ENCODE assay signal across 8 cellular contexts in genomic region chr1:210347112-210347511, GRCh38. TPM values are rescaled to one million over a fixed set of nuclear protein-coding genes. Genes with fewer than 3 reads are reported as not detected.
A peak's percentile ranks its signal among the peaks of the same experiment; 100 is the strongest.
DNase-seq lines count a peak whose midpoint lies in the region; ATAC-seq, FAIRE-seq and TF ChIP-seq lines count a peak whose summit lies in the region.

No MANE protein-coding gene starts in this region.

- FAIRE-seq in GM12892 (lab: Jason Lieb, UNC), result peak; percentile 76

- no peaks in the 10 kb centered on the region for H3K9me3 Mint-ChIP-seq in memory B cell

- H4K20me1 ChIP-seq in SK-N-SH (ENCODE audit: insufficient read depth), result no peaks in the 10 kb centered on the region

- peak overlapping the region; percentile 87 for H3K27ac Mint-ChIP-seq in memory B cell

- no peaks in the 10 kb centered on the region for H3K36me3 ChIP-seq in SK-N-SH (replicated peaks in 1 of 2; ENCODE audit: control insufficient read depth in 1 of 2, insufficient read depth in 2 of 2, low read length in 1 of 2)
- H3K36me3 ChIP-seq in spleen, result peaks cover 0 to 2% (median 0%) of the 10 kb centered on the region in 6 donors

- intact Hi-C loops in spleen (cut with DNase I; ENCODE audit: low total_unique reads), result no loop called here

- no peak for TF ChIP-seq RAD21 in SK-N-SH (IDR thresholded peaks at IDR 0.05; ENCODE audit: low read length)

- DNase-seq in GM12892 (ENCODE audit: insufficient read length) (no peak), SK-N-SH (no peak), memory B cell (ENCODE audit: low spot score in 2 of 2) (no peak), NCI-H226 (no peak), NCI-H1105 treated with DMSO at 0.1 percent for 48 hours (lab: John Stamatoyannopoulos, UW) (no peak), cerebellum (ENCODE audit: low spot score) (no peak), spleen (no peak)

- H3K36me3 Mint-ChIP-seq in memory B cell, result peaks cover 16% of the 10 kb centered on the region

- H3K4me3 Mint-ChIP-seq in memory B cell, result no peak overlapping the region

- H3K9ac ChIP-seq in SK-N-SH, result no peak overlapping the region

- TF ChIP-seq CTCF in SK-N-SH (IDR thresholded peaks at IDR 0.05), result no peak
- no peak for TF ChIP-seq CTCF in spleen (IDR thresholded peaks at IDR 0.05 in 8 of 11, conservative IDR thresholded peaks at IDR 0.05 in 3 of 11)

- H3K4me1 Mint-ChIP-seq in memory B cell, result peaks cover 6% of the 10 kb centered on the region

- H3K27me3 ChIP-seq in SK-N-SH (ENCODE audit: insufficient read depth) (no peaks in the 10 kb centered on the region), spleen (replicated peaks in 1 of 7) (no peaks in the 10 kb centered on the region)

- H3F3A ChIP-seq in SK-N-SH (replicated peaks; ENCODE audit: insufficient read depth), result no peaks in the 10 kb centered on the region

- no peaks in the 10 kb centered on the region for H3K79me2 ChIP-seq in SK-N-SH (ENCODE audit: insufficient read depth)

- ATAC-seq in GM21390 (IDR thresholded peaks at IDR 0.05; ENCODE audit: unreplicated experiment) (peak; percentile 34), memory B cell (ENCODE audit: low read depth) (no peak)

- H3K27ac ChIP-seq in SK-N-SH (ENCODE audit: low read depth in 2 of 2, low read length in 1 of 2), result no peak overlapping the region
- no peak overlapping the region for H3K27ac ChIP-seq in spleen

- H3K9me2 ChIP-seq in SK-N-SH, result no peaks in the 10 kb centered on the region

- POLR2A ChIA-PET in SK-N-SH (lab: Yijun Ruan, JAX), result no interaction called here

- no peaks in the 10 kb centered on the region for H3K27me3 Mint-ChIP-seq in memory B cell

- H3K9me3 ChIP-seq in SK-N-SH (no peaks in the 10 kb centered on the region), spleen (no peaks in the 10 kb centered on the region)

- 93% methylated on average over 1 of the region's 1 CpG for WGBS in SK-N-SH (ENCODE audit: low lambda C conversion rate)
- WGBS in spleen, 5 donors, result 77 to 89% (median 84%) methylated on average over 1 of the region's 1 CpG

- no peak for TF ChIP-seq EP300 in SK-N-SH (IDR thresholded peaks at IDR 0.05; ENCODE audit: borderline replicate concordance in 1 of 2, low read depth in 1 of 2, low read length in 1 of 2)

- no peak overlapping the region for H2AFZ ChIP-seq in SK-N-SH (ENCODE audit: low read depth)

- H3K4me3 ChIP-seq in SK-N-SH (ENCODE audit: low read depth in 2 of 2, low read length in 1 of 2), result no peak overlapping the region
- no peak overlapping the region for H3K4me3 ChIP-seq in spleen

- no peak overlapping the region for H3K4me2 ChIP-seq in SK-N-SH

- TF ChIP-seq POLR2A in GM12892 (IDR thresholded peaks at IDR 0.05; ENCODE audit: low read depth, low read length), result no peak
- no peak for TF ChIP-seq POLR2A in spleen (IDR thresholded peaks at IDR 0.05)

- CTCF ChIA-PET in SK-N-SH (lab: Yijun Ruan, JAX), result no interaction called here

- H3K4me1 ChIP-seq in SK-N-SH (ENCODE audit: control insufficient read depth in 1 of 2, insufficient read depth in 2 of 2, low read depth in 1 of 2, low read length in 1 of 2) (peaks cover 10 to 14% of the 10 kb centered on the region in 2 experiments; a peak in 2 of 4 replicates), spleen (peaks cover 5 to 26% (median 18%) of the 10 kb centered on the region in 6 donors)

TF ChIP-seq in SK-N-SH, 30 proteins besides CTCF, POLR2A, EP300 and RAD21:
- TF ChIP-seq TCF12 (IDR thresholded peaks at IDR 0.05), result 0 out of 2 replicates have a peak, but pooled peaks have one; percentile 9
- no peak for TF ChIP-seq MAX (IDR thresholded peaks at IDR 0.05; ENCODE audit: low read depth)
- TF ChIP-seq MEF2A (IDR thresholded peaks at IDR 0.05; ENCODE audit: borderline replicate concordance, low read depth), result peak; percentile 90; the same call in 1 of the 2 replicates

RNA-seq across cellular contexts. Expression of gene HHAT, which starts 18.4 kb away (rescaled TPM):
- 1.7 TPM for polyA plus RNA-seq in GM12892 (2012; ENCODE audit: missing spikeins)
- polyA plus RNA-seq in SK-N-SH (2012; rRNA removed), result 8.1 and 10.8 TPM in 2 replicates
- polyA plus RNA-seq in SK-N-SH (2012; cell fraction: cytosol; rRNA removed), result 7.6 and 9.5 TPM in 2 replicates
- polyA plus RNA-seq in SK-N-SH (2012; cell fraction: nucleus; rRNA removed), result 10.3 and 15.1 TPM in 2 replicates
- total RNA-seq in cerebellum, result 7.6 TPM
- total RNA-seq in spleen, result 1 to 10 TPM; 3.2 to 8.8 (median 5.4) TPM
- polyA plus RNA-seq in spleen, result 1 to 10 TPM; 1.3 to 1.8 (median 1.7) TPM
